14 cellular contexts compared by ENCODE assay signal in the genomic region with DNA sequence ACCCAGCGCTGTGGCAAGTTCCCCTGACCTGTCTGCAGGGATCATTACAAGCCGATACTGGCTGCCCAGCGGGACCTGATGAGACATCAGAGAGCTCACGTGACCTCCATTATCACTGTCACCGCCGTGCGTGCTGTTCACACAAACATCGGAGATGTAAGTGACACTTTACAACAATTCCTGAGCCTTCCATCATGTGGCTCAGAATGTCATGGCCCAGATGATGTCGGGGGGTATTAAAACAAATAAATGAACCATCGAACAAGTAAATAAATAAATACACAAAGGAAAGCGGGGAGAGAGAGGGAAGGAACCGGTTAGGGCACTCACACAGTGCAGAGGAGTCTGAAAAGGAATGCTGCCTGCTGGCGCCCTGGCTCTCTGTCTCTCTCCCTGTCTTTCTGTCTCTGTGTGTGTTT.
A peak's percentile ranks its signal among the peaks of the same experiment; 100 is the strongest.
DNase-seq lines count a peak whose midpoint lies in the region; ATAC-seq and TF ChIP-seq lines count a peak whose summit lies in the region.
"Had no signal": no experiment of that assay in that cellular context is flagged by ENCODE, and none has a peak within 500 bp of the region (broad histone marks: within the 10 kb centered on the region; RNA-seq: fewer than 3 reads in every experiment).

No MANE protein-coding gene starts in this region.

- no peaks in the 10 kb centered on the region for H4K20me1 ChIP-seq in Karpas-422 (ENCODE audit: insufficient read depth, low read depth, low read length)

- H3K27me3 ChIP-seq in left ventricle myocardium inferior (ENCODE audit: low read depth) (peaks cover 21% of the 10 kb centered on the region), RWPE2 (ENCODE audit: insufficient read depth, poor library complexity, severe bottlenecking) (peaks cover 28% of the 10 kb centered on the region), iPS-20b (ENCODE audit: insufficient read depth, low read length) (peaks cover 54% of the 10 kb centered on the region), Karpas-422 (ENCODE audit: low read length) (no peaks in the 10 kb centered on the region)
- H3K27me3 ChIP-seq in CD8-positive, alpha-beta memory T cell (ENCODE audit: insufficient read depth, low read length, poor library complexity, severe bottlenecking) = peaks cover 3% of the 10 kb centered on the region
- H3K27me3 ChIP-seq: SJSA1 had no signal

- peaks cover 6% of the 10 kb centered on the region for H3K4me1 ChIP-seq in left ventricle myocardium inferior
- H3K4me1 ChIP-seq in RWPE2 (ENCODE audit: insufficient read depth, poor library complexity, severe bottlenecking) = peaks cover 5% of the 10 kb centered on the region
- peaks cover 12% of the 10 kb centered on the region for H3K4me1 ChIP-seq in iPS-20b (ENCODE audit: insufficient read depth, low read length)
- no peaks in the 10 kb centered on the region for H3K4me1 ChIP-seq in Karpas-422 (ENCODE audit: low read length)
- no peaks in the 10 kb centered on the region for H3K4me1 ChIP-seq in CD8-positive, alpha-beta memory T cell (ENCODE audit: insufficient read depth, low read length)
- H3K4me1 ChIP-seq: heart left ventricle had no signal

- H3K4me3 ChIP-seq in left ventricle myocardium inferior (no peak overlapping the region), RWPE2 (ENCODE audit: severe bottlenecking) (no peak overlapping the region), iPS-20b (ENCODE audit: low read length) (peak overlapping the region; percentile 56), Karpas-422 (ENCODE audit: low read length) (no peak overlapping the region)
- no peak overlapping the region for H3K4me3 ChIP-seq in CD8-positive, alpha-beta memory T cell (ENCODE audit: low read length)
- H3K4me3 ChIP-seq: heart left ventricle, SJSA1 had no signal

- peaks cover 32% of the 10 kb centered on the region for H3K27me3 Mint-ChIP-seq in type B pancreatic cell
- peaks cover 7 to 33% of the 10 kb centered on the region in 2 donors for H3K27me3 Mint-ChIP-seq in CD8-positive, alpha-beta memory T cell

- intact Hi-C loops in cardiac septum (cut with DNase I) (no loop called here), left ventricle myocardium inferior (cut with micrococcal nuclease) (no loop called here)

- H3K36me3 ChIP-seq in left ventricle myocardium inferior (no peaks in the 10 kb centered on the region), RWPE2 (ENCODE audit: low read depth) (no peaks in the 10 kb centered on the region), iPS-20b (ENCODE audit: insufficient read depth, low read depth, low read length) (no peaks in the 10 kb centered on the region), Karpas-422 (ENCODE audit: insufficient read depth, low read length) (no peaks in the 10 kb centered on the region)
- H3K36me3 ChIP-seq in CD8-positive, alpha-beta memory T cell (ENCODE audit: insufficient read depth, low read length) = no peaks in the 10 kb centered on the region
- H3K36me3 ChIP-seq: heart left ventricle, SJSA1 had no signal

- POLR2A ChIA-PET in CD8-positive, alpha-beta memory T cell (lab: Charles Lee) = no interaction called here

- H3K79me2 ChIP-seq in Karpas-422 (ENCODE audit: low read length) = no peaks in the 10 kb centered on the region

- H3K9ac ChIP-seq in iPS-20b (ENCODE audit: low read depth, low read length) (no peak overlapping the region), Karpas-422 (ENCODE audit: low read length) (no peak overlapping the region)

- peaks cover 2% of the 10 kb centered on the region for H3K9me3 Mint-ChIP-seq in type B pancreatic cell
- H3K9me3 Mint-ChIP-seq in CD8-positive, alpha-beta memory T cell = peaks cover 0 to 9% (median 3%) of the 10 kb centered on the region in 5 donors
- H3K9me3 Mint-ChIP-seq: activated T-cell treated with anti-CD3 and anti-CD28 coated beads, Interleukin-2, amount 50 U/mL, for 4 hours; stimulated activated naive CD8-positive, alpha-beta T cell treated with anti-CD3 and anti-CD28 coated beads, Interleukin-15, Interleukin-2, amounts not matched to agents 100 ng/mL and 50 ng/mL, for 24 hours had no signal

- DNase-seq in cardiac septum (ENCODE audit: low spot score) = peak; percentile 43
- DNase-seq in left ventricle myocardium inferior = no peak
- DNase-seq in RWPE2 (ENCODE audit: low spot score) = peak; percentile 82
- DNase-seq in type B pancreatic cell (ENCODE audit: extremely low spot score, unreplicated experiment) = no peak
- no peak for DNase-seq in Karpas-422
- DNase-seq in NCI-H510A (lab: John Stamatoyannopoulos, UW) = no peak
- no peak for DNase-seq in CD8-positive, alpha-beta memory T cell
- DNase-seq: activated CD4-positive, CD25-positive, alpha-beta regulatory T cell; activated T-cell treated with anti-CD3 and anti-CD28 coated beads, Interleukin-2, amount 50 U/mL, for 4 hours; EL; heart left ventricle had no signal

- H3K27ac ChIP-seq in left ventricle myocardium inferior (replicated peaks) (no peak overlapping the region), RWPE2 (ENCODE audit: poor library complexity, severe bottlenecking) (no peak overlapping the region), iPS-20b (ENCODE audit: low read length) (no peak overlapping the region), Karpas-422 (ENCODE audit: low read length) (no peak overlapping the region)
- H3K27ac ChIP-seq in CD8-positive, alpha-beta memory T cell (ENCODE audit: low read depth, low read length) = no peak overlapping the region
- H3K27ac ChIP-seq: heart left ventricle, SJSA1 had no signal

- no peak for TF ChIP-seq CTCF in left ventricle myocardium inferior (IDR thresholded peaks at IDR 0.05; ENCODE audit: borderline replicate concordance)
- TF ChIP-seq CTCF in RWPE2 (IDR thresholded peaks at IDR 0.05; ENCODE audit: poor library complexity, severe bottlenecking) = no peak
- TF ChIP-seq CTCF in type B pancreatic cell (conservative IDR thresholded peaks at IDR 0.05) = no peak

- no peaks in the 10 kb centered on the region for H3K9me2 ChIP-seq in Karpas-422 (replicated peaks; ENCODE audit: insufficient read depth, low read length)

- H3K4me2 ChIP-seq in Karpas-422 (ENCODE audit: low read depth, low read length, poor library complexity, severe bottlenecking) = no peak overlapping the region

- H3K36me3 Mint-ChIP-seq in type B pancreatic cell = no peaks in the 10 kb centered on the region
- H3K36me3 Mint-ChIP-seq in CD8-positive, alpha-beta memory T cell = no peaks in the 10 kb centered on the region

- H2AFZ ChIP-seq in Karpas-422 (ENCODE audit: low read length) = no peak overlapping the region

- CTCF ChIA-PET in CD8-positive, alpha-beta memory T cell (lab: Charles Lee) = interaction anchor here (1.4 kb wide), 1 partner anchor 12 kb away, joined by 3 read pairs; no protein-coding TSS in a partner anchor

- ATAC-seq in RWPE2 (ENCODE audit: low read depth) = peak; percentile 44; the same call in 2 of the 3 replicates
- ATAC-seq: activated T-cell treated with anti-CD3 and anti-CD28 coated beads, Interleukin-2, amount 50 U/mL, for 4 hours; heart left ventricle had no signal

- H3K27ac Mint-ChIP-seq in type B pancreatic cell = peak overlapping the region; percentile 76
- H3K27ac Mint-ChIP-seq in CD8-positive, alpha-beta memory T cell = no peak overlapping the region
- H3K27ac Mint-ChIP-seq: stimulated activated naive CD8-positive, alpha-beta T cell treated with anti-CD3 and anti-CD28 coated beads, Interleukin-15, Interleukin-2, amounts not matched to agents 100 ng/mL and 50 ng/mL, for 24 hours had no signal

- H3K4me3 Mint-ChIP-seq in type B pancreatic cell = peak overlapping the region; percentile 81
- peak overlapping the region in 1 of 7 donors; percentile 13 for H3K4me3 Mint-ChIP-seq in CD8-positive, alpha-beta memory T cell
- H3K4me3 Mint-ChIP-seq: activated T-cell treated with anti-CD3 and anti-CD28 coated beads, Interleukin-2, amount 50 U/mL, for 4 hours; stimulated activated naive CD8-positive, alpha-beta T cell treated with anti-CD3 and anti-CD28 coated beads, Interleukin-15, Interleukin-2, amounts not matched to agents 100 ng/mL and 50 ng/mL, for 24 hours had no signal

- H3K9me3 ChIP-seq in left ventricle myocardium inferior (replicated peaks) (no peaks in the 10 kb centered on the region), RWPE2 (ENCODE audit: severe bottlenecking) (no peaks in the 10 kb centered on the region), iPS-20b (ENCODE audit: insufficient read depth, low read depth, low read length) (no peaks in the 10 kb centered on the region), Karpas-422 (ENCODE audit: low read length) (no peaks in the 10 kb centered on the region)
- H3K9me3 ChIP-seq in CD8-positive, alpha-beta memory T cell (ENCODE audit: low read length) = no peaks in the 10 kb centered on the region
- H3K9me3 ChIP-seq: SJSA1 had no signal

- peaks cover 26% of the 10 kb centered on the region for H3K4me1 Mint-ChIP-seq in type B pancreatic cell (ENCODE audit: unreplicated experiment)
- H3K4me1 Mint-ChIP-seq in CD8-positive, alpha-beta memory T cell = peaks cover 0 to 10% (median 8%) of the 10 kb centered on the region in 3 donors

Comparison
In these comparisons a context has a peak if more than half of its experiments do, and no peak if none do; other contexts are left out.
1. DNase-seq: peak in cardiac septum (single experiment) and RWPE2 (single experiment); none in left ventricle myocardium inferior (single experiment), type B pancreatic cell (single experiment), Karpas-422 (single experiment), NCI-H510A (single experiment) and CD8-positive, alpha-beta memory T cell (0 of 5).